ENCODE assay signal across 8 cellular contexts in genomic region chr12:7937867-7938506, GRCh38. TPM values are rescaled to one million over a fixed set of nuclear protein-coding genes. Genes with fewer than 3 reads are reported as not detected.
DNase-seq lines count a peak whose midpoint lies in the region; ATAC-seq, FAIRE-seq and TF ChIP-seq lines count a peak whose summit lies in the region.

No MANE protein-coding gene starts in this region.

- no peaks in the 10 kb centered on the region for H3K36me3 Mint-ChIP-seq in astrocyte (ENCODE audit: low read depth, unreplicated experiment)
- peaks cover 2% of the 10 kb centered on the region for H3K36me3 Mint-ChIP-seq in neural progenitor cell

- H2AFZ ChIP-seq in astrocyte (ENCODE audit: low read depth, low read length) (peak overlapping the region; percentile 39), neural progenitor cell (replicated peaks) (peak overlapping the region; percentile 46)

- H3K79me2 ChIP-seq in DOHH2 (ENCODE audit: control insufficient read depth, low read length) (0 out of 2 replicates have a peak, but pooled peaks cover 3% of the 10 kb centered on the region), astrocyte (ENCODE audit: insufficient read depth, low read length) (peaks cover 29% of the 10 kb centered on the region), neural progenitor cell (ENCODE audit: low read depth) (peaks cover 31% of the 10 kb centered on the region)

- ATAC-seq in GM19324 (IDR thresholded peaks at IDR 0.05; ENCODE audit: low FRiP score, unreplicated experiment) (no peak), HG03565 (IDR thresholded peaks at IDR 0.05; ENCODE audit: unreplicated experiment) (no peak), left colon (no peak), HG03097 (IDR thresholded peaks at IDR 0.05; ENCODE audit: low FRiP score, unreplicated experiment) (no peak)

- H3K27me3 Mint-ChIP-seq in astrocyte (ENCODE audit: low read depth, unreplicated experiment) (no peaks in the 10 kb centered on the region), neural progenitor cell (ENCODE audit: insufficient read depth, low read depth) (no peaks in the 10 kb centered on the region)

- peaks cover 33% of the 10 kb centered on the region for H3K4me1 ChIP-seq in DOHH2 (ENCODE audit: control insufficient read depth, low read length)
- H3K4me1 ChIP-seq in astrocyte (ENCODE audit: insufficient read depth, low read length): peaks cover 11% of the 10 kb centered on the region
- peaks cover 13% of the 10 kb centered on the region for H3K4me1 ChIP-seq in neural progenitor cell

- H3F3A ChIP-seq in DOHH2 (ENCODE audit: control insufficient read depth, insufficient read depth) (no peaks in the 10 kb centered on the region; the same call in 1 of the 2 replicates), neural progenitor cell (ENCODE audit: low read depth) (peaks cover 15% of the 10 kb centered on the region)

- H3K9ac ChIP-seq in astrocyte (ENCODE audit: low read length): no peak overlapping the region
- no peak overlapping the region for H3K9ac ChIP-seq in neural progenitor cell

- H3K36me3 ChIP-seq in DOHH2 (ENCODE audit: control insufficient read depth, low read length) (no peaks in the 10 kb centered on the region), astrocyte (ENCODE audit: insufficient read depth, low read length) (peaks cover under 1% of the 10 kb centered on the region), neural progenitor cell (peaks cover under 1% of the 10 kb centered on the region)

- intact Hi-C loops in left colon (cut with DNase I, micrococcal nuclease): loop anchor here in 1 of 2 donors (10.0 kb wide), 1 partner anchor 57 kb away; no protein-coding TSS in a partner anchor

- H3K4me3 ChIP-seq in DOHH2 (ENCODE audit: low read length) (no peak overlapping the region), astrocyte (ENCODE audit: insufficient read depth, low read depth, low read length) (no peak overlapping the region), neural progenitor cell (no peak overlapping the region)

- TF ChIP-seq CTCF in DOHH2 (IDR thresholded peaks at IDR 0.05; ENCODE audit: low read depth, low read length, poor library complexity, severe bottlenecking) (peak; percentile 21), astrocyte (IDR thresholded peaks at IDR 0.05; ENCODE audit: insufficient read depth, low read depth, low read length) (peak; percentile 67), neural progenitor cell (IDR thresholded peaks at IDR 0.05) (peak; percentile 32)

- H3K4me3 Mint-ChIP-seq in astrocyte (ENCODE audit: unreplicated experiment) (no peak overlapping the region), neural progenitor cell (peak overlapping the region; percentile 0)

- no peaks in the 10 kb centered on the region for H3K9me3 Mint-ChIP-seq in astrocyte (ENCODE audit: unreplicated experiment)
- peaks cover 6% of the 10 kb centered on the region for H3K9me3 Mint-ChIP-seq in neural progenitor cell

- DNase-seq in M059J (ENCODE audit: low read depth): peak; percentile 33
- peak; percentile 26 for DNase-seq in astrocyte (ENCODE audit: low read depth)
- DNase-seq in neural progenitor cell (ENCODE audit: low spot score): no peak
- DNase-seq in left colon: no peak

- no peaks in the 10 kb centered on the region for H3K9me2 ChIP-seq in DOHH2 (replicated peaks; ENCODE audit: control insufficient read depth, low read length)

- H3K9me3 ChIP-seq in DOHH2 (ENCODE audit: control insufficient read depth, insufficient read depth, low read length) (no peaks in the 10 kb centered on the region), astrocyte (ENCODE audit: insufficient read depth, low read depth, low read length) (no peaks in the 10 kb centered on the region), neural progenitor cell (ENCODE audit: low read depth) (no peaks in the 10 kb centered on the region)

- H3K27ac ChIP-seq in DOHH2 (ENCODE audit: low read depth, low read length) (no peak overlapping the region), astrocyte (ENCODE audit: low read depth, low read length) (no peak overlapping the region), neural progenitor cell (no peak overlapping the region)

- H3K27ac Mint-ChIP-seq in astrocyte (ENCODE audit: unreplicated experiment): peak overlapping the region; percentile 5
- peak overlapping the region; percentile 79 for H3K27ac Mint-ChIP-seq in neural progenitor cell

- no peak for FAIRE-seq in astrocyte (lab: Jason Lieb, UNC)

- H3K4me1 Mint-ChIP-seq in astrocyte (ENCODE audit: low read depth, unreplicated experiment) (peaks cover 7% of the 10 kb centered on the region), neural progenitor cell (peaks cover 12% of the 10 kb centered on the region)

- H4K20me1 ChIP-seq in DOHH2 (ENCODE audit: control insufficient read depth, insufficient read depth, low read depth, low read length): no peaks in the 10 kb centered on the region
- peaks cover 22% of the 10 kb centered on the region for H4K20me1 ChIP-seq in astrocyte (ENCODE audit: insufficient read depth, low read length)
- peaks cover 28% of the 10 kb centered on the region for H4K20me1 ChIP-seq in neural progenitor cell (ENCODE audit: low read depth)

- H3K4me2 ChIP-seq in DOHH2 (ENCODE audit: low read length) (no peak overlapping the region), astrocyte (ENCODE audit: low read length) (peak overlapping the region; percentile 37), neural progenitor cell (peak overlapping the region; percentile 4)

- no peaks in the 10 kb centered on the region for H3K27me3 ChIP-seq in DOHH2 (ENCODE audit: control insufficient read depth, low read length)
- H3K27me3 ChIP-seq in astrocyte (ENCODE audit: insufficient read depth, low read length): no peaks in the 10 kb centered on the region
- H3K27me3 ChIP-seq in neural progenitor cell: no peaks in the 10 kb centered on the region

RNA-seq across cellular contexts. Expression of gene SLC2A3, which starts 2.0 kb away (rescaled TPM):
- 12.1 and 13.0 TPM in 2 replicates for total RNA-seq in M059J (2014; rRNA removed; shearing (Covaris generic))
- total RNA-seq in astrocyte: 178 and 389 TPM in 2 replicates
- total RNA-seq in neural progenitor cell (ENCODE audit: low replicate concordance): 462 and 548 TPM in 2 replicates
- total RNA-seq in left colon: 10 to 100 TPM in 1 of 2 donors, 1 to 10 TPM in 1; 8.9 to 11.8 TPM

Comparison
In these comparisons a context has a peak if more than half of its experiments do, and no peak if none do; other contexts are left out.
1. DNase-seq: peak in M059J (single experiment) and astrocyte (single experiment); none in neural progenitor cell (single experiment) and left colon (0 of 2).
2. RNA of gene SLC2A3, which starts 2.0 kb away (total RNA-seq): 462 to 548 TPM in neural progenitor cell and 178 to 389 TPM in astrocyte; 12.1 to 13.0 TPM in M059J and 8.9 to 11.8 TPM in left colon; every median in the first group is over 10 times any median in the second.
3. Peak in every context shown above with its lines, with median percentiles within 50 percentile points of each other: CTCF ChIP-seq.